In genomic region chr5:45793638-45794532, GRCh38 we compare ENCODE assay signal across 14 cellular contexts.
DNase-seq lines count a peak whose midpoint lies in the region; ATAC-seq and TF ChIP-seq lines count a peak whose summit lies in the region.
"Had no signal": no experiment of that assay in that cellular context is flagged by ENCODE, and none has a peak within 500 bp of the region (broad histone marks: within the 10 kb centered on the region; RNA-seq: fewer than 3 reads in every experiment).

No MANE protein-coding gene starts in this region.

- H3K4me3 Mint-ChIP-seq in activated naive CD8-positive, alpha-beta T cell treated with anti-CD3 and anti-CD28 coated beads, Interleukin-2, amount 50 U/mL, for 24 hours = no peak overlapping the region
- H3K4me3 Mint-ChIP-seq: activated naive CD8-positive, alpha-beta T cell treated with anti-CD3 and anti-CD28 coated beads, Interleukin-2, amount 10 ng/mL, durations not matched to agents 7 days and 5 days had no signal

- ATAC-seq in GM18520 (IDR thresholded peaks at IDR 0.05; ENCODE audit: unreplicated experiment) (peak; percentile 91), GM21619 (IDR thresholded peaks at IDR 0.05; ENCODE audit: unreplicated experiment) (peak; percentile 82), HG03108 (IDR thresholded peaks at IDR 0.05; ENCODE audit: unreplicated experiment) (peak; percentile 63)
- ATAC-seq in activated naive CD8-positive, alpha-beta T cell treated with anti-CD3 and anti-CD28 coated beads, Interleukin-2, amount 50 U/mL, for 24 hours = no peak

- DNase-seq in T1000 (lab: John Stamatoyannopoulos, UW) = peak; percentile 66
- no peak for DNase-seq in activated CD4-positive, alpha-beta T cell treated with anti-CD3 and anti-CD28 coated beads, Interleukin-2, amount 50 U/mL, for 48 hours
- no peak for DNase-seq in activated naive CD8-positive, alpha-beta T cell treated with anti-CD3 and anti-CD28 coated beads, Interleukin-2, amount 50 U/mL, for 24 hours
- DNase-seq in COR-L47 (lab: John Stamatoyannopoulos, UW) = no peak
- no peak for DNase-seq in vagina (ENCODE audit: extremely low spot score in 2 of 2)
- DNase-seq: activated CD4-positive, alpha-beta T cell treated with anti-CD3 and anti-CD28 coated beads for 4 hours; activated naive CD8-positive, alpha-beta T cell treated with anti-CD3 and anti-CD28 coated beads, Interleukin-2, amount 10 ng/mL, durations not matched to agents 7 days and 5 days; Right ventricle myocardium superior had no signal

- no peaks in the 10 kb centered on the region for H3K9me3 ChIP-seq in vagina
- H3K9me3 ChIP-seq: right atrium auricular region had no signal

- H3K27me3 Mint-ChIP-seq in activated naive CD8-positive, alpha-beta T cell treated with anti-CD3 and anti-CD28 coated beads, Interleukin-2, amount 50 U/mL, for 24 hours = no peaks in the 10 kb centered on the region
- H3K27me3 Mint-ChIP-seq: activated naive CD8-positive, alpha-beta T cell treated with anti-CD3 and anti-CD28 coated beads, Interleukin-2, amount 10 ng/mL, durations not matched to agents 7 days and 5 days had no signal

- intact Hi-C loops in vagina (cut with DNase I) = no loop called here

- H3K27ac Mint-ChIP-seq in activated naive CD8-positive, alpha-beta T cell treated with anti-CD3 and anti-CD28 coated beads, Interleukin-2, amount 50 U/mL, for 24 hours = no peak overlapping the region
- H3K27ac Mint-ChIP-seq: activated naive CD8-positive, alpha-beta T cell treated with anti-CD3 and anti-CD28 coated beads, Interleukin-2, amount 10 ng/mL, durations not matched to agents 7 days and 5 days had no signal

- no peak for TF ChIP-seq CTCF in vagina (IDR thresholded peaks at IDR 0.05)

- no peaks in the 10 kb centered on the region for H3K36me3 ChIP-seq in vagina
- H3K36me3 ChIP-seq: BLaER1 treated with 17β-estradiol and CSF1 and Interleukin-3, amounts not matched to agents 10 nM and 100 nM; right atrium auricular region had no signal

- peaks cover 17% of the 10 kb centered on the region for H3K9me3 Mint-ChIP-seq in activated naive CD8-positive, alpha-beta T cell treated with anti-CD3 and anti-CD28 coated beads, Interleukin-2, amount 50 U/mL, for 24 hours

- H3K4me1 Mint-ChIP-seq in activated naive CD8-positive, alpha-beta T cell treated with anti-CD3 and anti-CD28 coated beads, Interleukin-2, amount 50 U/mL, for 24 hours = no peaks in the 10 kb centered on the region
- H3K4me1 Mint-ChIP-seq: activated naive CD8-positive, alpha-beta T cell treated with anti-CD3 and anti-CD28 coated beads, Interleukin-2, amount 10 ng/mL, durations not matched to agents 7 days and 5 days had no signal

- no peaks in the 10 kb centered on the region for H3K27me3 ChIP-seq in vagina
- H3K27me3 ChIP-seq: BLaER1 treated with 17β-estradiol and CSF1 and Interleukin-3, amounts not matched to agents 10 nM and 100 nM; hepatocyte; right atrium auricular region had no signal

- no peaks in the 10 kb centered on the region for H3K4me1 ChIP-seq in vagina
- H3K4me1 ChIP-seq: right atrium auricular region had no signal

- TF ChIP-seq POLR2A in vagina (IDR thresholded peaks at IDR 0.05) = no peak

- no peaks in the 10 kb centered on the region for H3K36me3 Mint-ChIP-seq in activated naive CD8-positive, alpha-beta T cell treated with anti-CD3 and anti-CD28 coated beads, Interleukin-2, amount 50 U/mL, for 24 hours (ENCODE audit: low read depth)
- H3K36me3 Mint-ChIP-seq: activated naive CD8-positive, alpha-beta T cell treated with anti-CD3 and anti-CD28 coated beads, Interleukin-2, amount 10 ng/mL, durations not matched to agents 7 days and 5 days had no signal

- no peak overlapping the region for H3K27ac ChIP-seq in vagina
- H3K27ac ChIP-seq: BLaER1 treated with 17β-estradiol and CSF1 and Interleukin-3, amounts not matched to agents 10 nM and 100 nM; hepatocyte; right atrium auricular region had no signal

- no peak overlapping the region for H3K4me3 ChIP-seq in vagina
- H3K4me3 ChIP-seq: BLaER1 treated with 17β-estradiol and CSF1 and Interleukin-3, amounts not matched to agents 10 nM and 100 nM; hepatocyte; right atrium auricular region had no signal
